ENCODE assay signal across 1 cellular context in genomic region chr13:24269803-24270202, GRCh38.
TF ChIP-seq lines count a peak whose summit lies in the region.

No MANE protein-coding gene starts in this region.

TF ChIP-seq in HepG2, 621 proteins besides CTCF, POLR2A, EP300 and RAD21:
- no peak for TF ChIP-seq FOXA1 (IDR thresholded peaks at IDR 0.05)
- TF ChIP-seq FOXA1 (CRISPR knock-in tag; IDR thresholded peaks at IDR 0.05), result no peak
- peak; percentile 80 for TF ChIP-seq ZNF121 (CRISPR knock-in tag; IDR thresholded peaks at IDR 0.05)
TF ChIP-seq in HepG2: peak in this region for 1.
